ENCODE assay signal across 8 cellular contexts in genomic region chr2:53786371-53787254, GRCh38.
A peak's percentile ranks its signal among the peaks of the same experiment; 100 is the strongest.
DNase-seq lines count a peak whose midpoint lies in the region; ATAC-seq lines count a peak whose summit lies in the region.

A gene with protein sequence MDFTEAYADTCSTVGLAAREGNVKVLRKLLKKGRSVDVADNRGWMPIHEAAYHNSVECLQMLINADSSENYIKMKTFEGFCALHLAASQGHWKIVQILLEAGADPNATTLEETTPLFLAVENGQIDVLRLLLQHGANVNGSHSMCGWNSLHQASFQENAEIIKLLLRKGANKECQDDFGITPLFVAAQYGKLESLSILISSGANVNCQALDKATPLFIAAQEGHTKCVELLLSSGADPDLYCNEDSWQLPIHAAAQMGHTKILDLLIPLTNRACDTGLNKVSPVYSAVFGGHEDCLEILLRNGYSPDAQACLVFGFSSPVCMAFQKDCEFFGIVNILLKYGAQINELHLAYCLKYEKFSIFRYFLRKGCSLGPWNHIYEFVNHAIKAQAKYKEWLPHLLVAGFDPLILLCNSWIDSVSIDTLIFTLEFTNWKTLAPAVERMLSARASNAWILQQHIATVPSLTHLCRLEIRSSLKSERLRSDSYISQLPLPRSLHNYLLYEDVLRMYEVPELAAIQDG (minus strand): TSS chr2:53786953. CDS start chr2:53765572, 21,381 bp downstream.
A gene with protein sequence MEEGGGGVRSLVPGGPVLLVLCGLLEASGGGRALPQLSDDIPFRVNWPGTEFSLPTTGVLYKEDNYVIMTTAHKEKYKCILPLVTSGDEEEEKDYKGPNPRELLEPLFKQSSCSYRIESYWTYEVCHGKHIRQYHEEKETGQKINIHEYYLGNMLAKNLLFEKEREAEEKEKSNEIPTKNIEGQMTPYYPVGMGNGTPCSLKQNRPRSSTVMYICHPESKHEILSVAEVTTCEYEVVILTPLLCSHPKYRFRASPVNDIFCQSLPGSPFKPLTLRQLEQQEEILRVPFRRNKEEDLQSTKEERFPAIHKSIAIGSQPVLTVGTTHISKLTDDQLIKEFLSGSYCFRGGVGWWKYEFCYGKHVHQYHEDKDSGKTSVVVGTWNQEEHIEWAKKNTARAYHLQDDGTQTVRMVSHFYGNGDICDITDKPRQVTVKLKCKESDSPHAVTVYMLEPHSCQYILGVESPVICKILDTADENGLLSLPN (plus strand): TSS chr2:53787044. CDS start chr2:53787211, 167 bp downstream.

- peak; percentile 94 for ATAC-seq in HG03439 (IDR thresholded peaks at IDR 0.05; ENCODE audit: unreplicated experiment)

- DNase-seq in Ammon's horn (ENCODE audit: low spot score) (peak; percentile 90), GM19238 (ENCODE audit: insufficient read length, low spot score) (peak; percentile 80), NCI-H524 (lab: John Stamatoyannopoulos, UW) (peak; percentile 90 to 94), kidney tubule cell (ENCODE audit: low spot score) (peak; percentile 89)
- peak; percentile 78 to 82 for DNase-seq in activated CD4-positive, alpha-beta T cell treated with anti-CD3 and anti-CD28 coated beads for 4 hours
- peak; percentile 67 to 86 (median 76) for DNase-seq in stimulated activated CD4-positive, alpha-beta T cell treated with anti-CD3 and anti-CD28 coated beads, Interleukin-1b, Interleukin-23, amount 100 ng/mL, for 24 hours (ENCODE audit: low read depth in 4 of 4, low spot score in 1 of 4)

- H3K27ac ChIP-seq in cingulate gyrus (ENCODE audit: low read depth, low read length), result peak within 1 kb of the TSS; percentile 85

Comparison
In these comparisons a context has a peak if more than half of its experiments do, and no peak if none do; other contexts are left out.
1. Peak in every context shown above with its lines: DNase-seq, ATAC-seq and H3K27ac ChIP-seq.